Comparison of ENCODE assay signal across 15 cellular contexts in the genomic region with DNA sequence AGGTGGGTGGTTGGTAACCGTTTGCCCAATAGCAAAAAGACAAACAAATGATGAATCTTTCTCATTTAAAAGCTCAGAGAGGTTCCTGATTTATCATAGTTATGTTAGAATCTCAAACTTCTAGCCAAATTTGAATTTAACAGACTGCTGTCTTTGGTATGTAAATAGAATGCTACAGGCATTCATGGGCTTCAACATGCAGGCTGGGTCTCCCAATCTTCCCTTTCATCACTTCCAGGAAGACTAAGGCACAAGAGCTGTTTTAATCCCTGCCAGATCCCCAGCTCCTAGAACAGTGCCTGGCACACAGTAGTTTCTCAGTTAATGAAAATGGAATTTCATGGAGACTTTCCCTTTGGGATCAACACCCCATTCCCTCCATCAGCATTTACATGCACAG.
A peak's percentile ranks its signal among the peaks of the same experiment; 100 is the strongest.
DNase-seq lines count a peak whose midpoint lies in the region; TF ChIP-seq lines count a peak whose summit lies in the region.
"Had no signal": no experiment of that assay in that cellular context is flagged by ENCODE, and none has a peak within 500 bp of the region (broad histone marks: within the 10 kb centered on the region; RNA-seq: fewer than 3 reads in every experiment).

No MANE protein-coding gene starts in this region.

- no peak overlapping the region for H3K4me3 ChIP-seq in AG10803 (ENCODE audit: low read length)
- no peak overlapping the region for H3K4me3 ChIP-seq in NT2/D1 (ENCODE audit: insufficient read length, low read depth)
- H3K4me3 ChIP-seq in mesodermal cell (ENCODE audit: extremely low read depth, insufficient read depth, low read length, poor library complexity, severe bottlenecking) = no peak overlapping the region
- H3K4me3 ChIP-seq: A549, BLaER1 had no signal

- WGBS in mesodermal cell (ENCODE audit: insufficient coverage in 2 of 2), 2 experiments = no CpG with 5 or more reads among the region's 1 CpG

- H3K4me1 ChIP-seq in NT2/D1 (ENCODE audit: insufficient read depth, insufficient read length) (no peaks in the 10 kb centered on the region), mesodermal cell (ENCODE audit: control insufficient read depth, insufficient read depth, low read length, poor library complexity, severe bottlenecking) (peaks cover 41% of the 10 kb centered on the region)
- H3K4me1 ChIP-seq: A549, BLaER1 had no signal

- H3K36me3 ChIP-seq in NT2/D1 (ENCODE audit: insufficient read depth, insufficient read length, low read length) = no peaks in the 10 kb centered on the region
- no peaks in the 10 kb centered on the region for H3K36me3 ChIP-seq in mesodermal cell (ENCODE audit: control insufficient read depth, insufficient read depth, low read length)
- H3K36me3 ChIP-seq: BLaER1 had no signal

- H3K9ac ChIP-seq in NT2/D1 (ENCODE audit: insufficient read length, low read depth) = no peak overlapping the region
- H3K9ac ChIP-seq: BLaER1 had no signal

- TF ChIP-seq CTCF in AG10803 (conservative IDR thresholded peaks at IDR 0.05; ENCODE audit: low read length) = no peak

- H3K27me3 ChIP-seq in NT2/D1 (ENCODE audit: insufficient read depth, insufficient read length) = no peaks in the 10 kb centered on the region
- H3K27me3 ChIP-seq: BLaER1 had no signal

- peak overlapping the region; percentile 17 for H3K27ac ChIP-seq in mesodermal cell (ENCODE audit: low read depth, low read length, severe bottlenecking)
- H3K27ac ChIP-seq: 22Rv1, A549, BLaER1 had no signal

- H3K9me3 ChIP-seq in NT2/D1 (ENCODE audit: insufficient read depth, low read length) (no peaks in the 10 kb centered on the region), mesodermal cell (ENCODE audit: control insufficient read depth, low read length) (no peaks in the 10 kb centered on the region)
- H3K9me3 ChIP-seq: A549, BLaER1 had no signal

- DNase-seq in AG10803 (ENCODE audit: low read depth) (peak; percentile 68), NT2/D1 (ENCODE audit: low read depth, low spot score) (peak; percentile 9), fibroblast of gingiva (ENCODE audit: low read depth) (peak; percentile 54), pons (ENCODE audit: low spot score) (no peak), germinal center (ENCODE audit: low spot score) (no peak)
- DNase-seq in stimulated activated CD4-positive, alpha-beta T cell treated with anti-CD3 and anti-CD28 coated beads, Interleukin-2, amount 100 ng/mL, for 48 hours = no peak
- DNase-seq: CD4-positive, alpha-beta memory T cell; DMS153; DMS79; GF-D8; H9 had no signal

Comparison
In these comparisons a context has a peak if more than half of its experiments do, and no peak if none do; other contexts are left out.
1. DNase-seq: peak in AG10803 (single experiment), NT2/D1 (single experiment) and fibroblast of gingiva (single experiment); none in stimulated activated CD4-positive, alpha-beta T cell treated with anti-CD3 and anti-CD28 coated beads, Interleukin-2, amount 100 ng/mL, for 48 hours (0 of 2), pons (single experiment) and germinal center (single experiment).